ENCODE assay signal across 9 cellular contexts in the genomic region with DNA sequence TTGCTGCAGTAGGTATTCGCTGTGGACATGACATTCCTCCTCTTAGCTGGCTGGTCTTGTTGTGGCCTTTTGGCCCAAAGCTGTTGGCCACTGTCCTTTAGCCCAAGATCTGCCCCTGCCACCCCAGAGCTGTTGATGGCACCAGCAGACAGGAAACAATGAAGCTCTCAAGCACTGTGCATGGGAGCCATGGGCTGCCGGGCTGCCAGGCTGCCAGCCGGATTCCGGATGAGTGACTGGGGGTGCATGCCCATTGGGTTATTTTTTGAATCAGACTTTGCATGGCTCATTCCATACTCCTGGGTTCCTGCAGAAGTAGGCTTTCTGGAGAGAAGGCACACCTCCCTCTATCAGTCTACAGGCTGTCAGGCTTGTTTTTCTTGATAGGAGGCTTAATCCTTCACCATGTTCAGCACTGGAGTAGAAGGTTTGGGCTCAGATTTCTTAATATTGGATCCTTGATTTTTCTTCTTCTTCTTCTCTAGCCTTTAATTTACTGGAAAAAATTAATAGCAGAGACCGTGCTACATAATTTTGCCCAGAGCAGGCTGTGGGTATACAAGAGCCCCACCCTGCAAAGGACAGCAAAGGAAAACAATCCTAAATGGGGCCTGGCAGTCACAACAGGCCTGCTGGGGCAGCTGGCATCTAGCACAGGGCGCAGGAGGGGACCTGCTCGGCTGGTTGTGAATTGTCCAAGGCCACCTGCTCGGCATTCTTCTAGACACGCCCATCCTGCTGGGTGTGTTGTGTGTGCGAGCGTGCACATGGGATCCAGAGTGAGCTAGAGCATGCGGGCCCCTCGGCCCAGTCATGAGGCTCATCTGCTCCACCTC. TPM values are rescaled to one million over a fixed set of nuclear protein-coding genes. Genes with fewer than 3 reads are reported as not detected.
DNase-seq lines count a peak whose midpoint lies in the region; ATAC-seq and TF ChIP-seq lines count a peak whose summit lies in the region.
"Had no signal": no experiment of that assay in that cellular context is flagged by ENCODE, and none has a peak within 500 bp of the region (broad histone marks: within the 10 kb centered on the region; RNA-seq: fewer than 3 reads in every experiment).

No MANE protein-coding gene starts in this region.

- no peak for ATAC-seq in HG03460 (IDR thresholded peaks at IDR 0.05; ENCODE audit: unreplicated experiment)
- ATAC-seq in CD8-positive, alpha-beta T cell, result no peak

- peaks cover 6% of the 10 kb centered on the region for H3K4me1 Mint-ChIP-seq in activated naive CD4-positive, alpha-beta T cell treated with anti-CD3 and anti-CD28 coated beads for 36 hours (ENCODE audit: low read depth)
- H3K4me1 Mint-ChIP-seq in CD8-positive, alpha-beta T cell (ENCODE audit: low read depth), result peaks cover 14% of the 10 kb centered on the region

- no peak overlapping the region for H3K27ac Mint-ChIP-seq in activated naive CD4-positive, alpha-beta T cell treated with anti-CD3 and anti-CD28 coated beads for 36 hours
- H3K27ac Mint-ChIP-seq in CD8-positive, alpha-beta T cell, result no peak overlapping the region

- no peak overlapping the region for H3K27ac ChIP-seq in SK-N-MC
- H3K27ac ChIP-seq in muscle layer of colon (ENCODE audit: low read depth, low read length), result peak overlapping the region; percentile 29
- no peak overlapping the region for H3K27ac ChIP-seq in CD8-positive, alpha-beta T cell (ENCODE audit: low read depth, low read length)

- TF ChIP-seq CTCF in CD8-positive, alpha-beta T cell (IDR thresholded peaks at IDR 0.05), result no peak

- no peaks in the 10 kb centered on the region for H3K27me3 ChIP-seq in muscle layer of colon (ENCODE audit: control insufficient read depth in 1 of 2, insufficient read depth in 2 of 2, low read length in 2 of 2)
- H3K27me3 ChIP-seq in CD8-positive, alpha-beta T cell (ENCODE audit: insufficient read depth, low read length), result no peaks in the 10 kb centered on the region

- intact Hi-C loops in activated naive CD4-positive, alpha-beta T cell treated with anti-CD3 and anti-CD28 coated beads for 36 hours (cut with micrococcal nuclease), result no loop called here
- intact Hi-C loops in CD8-positive, alpha-beta T cell (cut with DNase I, micrococcal nuclease), result no loop called here

- POLR2A ChIA-PET in CD8-positive, alpha-beta T cell (lab: Charles Lee), result no interaction called here

- in situ Hi-C loops in G401 (cut with HindIII; ENCODE audit: low sequenced_read_pairs), result no loop called here

- CTCF ChIA-PET in activated naive CD4-positive, alpha-beta T cell treated with anti-CD3 and anti-CD28 coated beads for 36 hours (lab: Charles Lee), result no interaction called here
- CTCF ChIA-PET in CD8-positive, alpha-beta T cell (lab: Charles Lee), result interaction anchor here (0.5 kb wide), 1 partner anchor 89 kb away, joined by 4 read pairs; no protein-coding TSS in a partner anchor

- DNase-seq in G401 (ENCODE audit: low spot score), result peak; percentile 97
- peak; percentile 44 for DNase-seq in NCI-H187 treated with DMSO at 0.1 percent for 48 hours (lab: John Stamatoyannopoulos, UW)
- no peak for DNase-seq in SK-N-MC (ENCODE audit: low read depth, low spot score)
- no peak for DNase-seq in activated naive CD4-positive, alpha-beta T cell treated with anti-CD3 and anti-CD28 coated beads for 36 hours
- no peak for DNase-seq in NCI-H1930 (lab: John Stamatoyannopoulos, UW)
- no peak for DNase-seq in CD8-positive, alpha-beta T cell
- DNase-seq: activated effector memory CD4-positive, alpha-beta T cell treated with anti-CD3 and anti-CD28 coated beads, Interleukin-2, amount 50 U/mL, for 16 hours had no signal

- H3K27me3 Mint-ChIP-seq in activated naive CD4-positive, alpha-beta T cell treated with anti-CD3 and anti-CD28 coated beads for 36 hours (ENCODE audit: low read depth), result no peaks in the 10 kb centered on the region
- no peaks in the 10 kb centered on the region for H3K27me3 Mint-ChIP-seq in CD8-positive, alpha-beta T cell (ENCODE audit: low read depth)

- no peak overlapping the region for H3K4me3 Mint-ChIP-seq in activated naive CD4-positive, alpha-beta T cell treated with anti-CD3 and anti-CD28 coated beads for 36 hours
- no peak overlapping the region for H3K4me3 Mint-ChIP-seq in CD8-positive, alpha-beta T cell

- no peak overlapping the region for H3K9ac ChIP-seq in SK-N-MC (ENCODE audit: insufficient read length)
- H3K9ac ChIP-seq in muscle layer of colon (ENCODE audit: low read length), result no peak overlapping the region

- peaks cover 23% of the 10 kb centered on the region for H3K36me3 Mint-ChIP-seq in activated naive CD4-positive, alpha-beta T cell treated with anti-CD3 and anti-CD28 coated beads for 36 hours (ENCODE audit: low read depth)
- peaks cover 81% of the 10 kb centered on the region for H3K36me3 Mint-ChIP-seq in CD8-positive, alpha-beta T cell

- no peaks in the 10 kb centered on the region for H3K9me3 Mint-ChIP-seq in activated naive CD4-positive, alpha-beta T cell treated with anti-CD3 and anti-CD28 coated beads for 36 hours
- no peaks in the 10 kb centered on the region for H3K9me3 Mint-ChIP-seq in CD8-positive, alpha-beta T cell

- peaks cover 46% of the 10 kb centered on the region for H3K4me1 ChIP-seq in muscle layer of colon (ENCODE audit: insufficient read depth, low read length)
- peaks cover 5% of the 10 kb centered on the region for H3K4me1 ChIP-seq in CD8-positive, alpha-beta T cell (ENCODE audit: insufficient read depth, low read length)

- H3K4me3 ChIP-seq in SK-N-MC (0 out of 2 replicates have a peak overlapping the region, but pooled peaks have one; percentile 25), muscle layer of colon (ENCODE audit: low read depth in 1 of 2, low read length in 2 of 2) (peak overlapping the region in 1 of 2 donors; percentile 25)
- no peak overlapping the region for H3K4me3 ChIP-seq in CD8-positive, alpha-beta T cell (ENCODE audit: low read depth, low read length)

- H3K36me3 ChIP-seq in SK-N-MC (ENCODE audit: insufficient read depth, low read length) (0 out of 2 replicates have a peak, but pooled peaks cover 4% of the 10 kb centered on the region), muscle layer of colon (ENCODE audit: insufficient read depth, low read length) (peaks cover 34% of the 10 kb centered on the region)
- H3K36me3 ChIP-seq in CD8-positive, alpha-beta T cell (ENCODE audit: insufficient read depth, low read length), result peaks cover 9% of the 10 kb centered on the region

- H3K9me3 ChIP-seq in SK-N-MC (ENCODE audit: low read depth, low read length) (no peaks in the 10 kb centered on the region), muscle layer of colon (ENCODE audit: low read length) (no peaks in the 10 kb centered on the region)
- H3K9me3 ChIP-seq in CD8-positive, alpha-beta T cell (ENCODE audit: low read length), result no peaks in the 10 kb centered on the region

RNA-seq across cellular contexts. Expression of a gene that starts 32.2 kb away (rescaled TPM):
- total RNA-seq in G401 (2014; rRNA removed; shearing (Covaris generic)), result 23.6 and 29.5 TPM in 2 replicates
- total RNA-seq in activated naive CD4-positive, alpha-beta T cell treated with anti-CD3 and anti-CD28 coated beads for 36 hours, result 10 to 100 TPM; 67.9 to 75.1 TPM
- total RNA-seq in CD8-positive, alpha-beta T cell, result 100 to 1,000 TPM; 143 to 153 TPM

Comparison
In these comparisons a context has a peak if more than half of its experiments do, and no peak if none do; other contexts are left out.
1. DNase-seq: peak in G401 (single experiment) and NCI-H187 treated with DMSO at 0.1 percent for 48 hours (single experiment); none in SK-N-MC (single experiment), activated naive CD4-positive, alpha-beta T cell treated with anti-CD3 and anti-CD28 coated beads for 36 hours (single experiment), NCI-H1930 (0 of 2) and CD8-positive, alpha-beta T cell (0 of 7).